In genomic region chr9:84953797-84954695, GRCh38 we compare ENCODE assay signal across 7 cellular contexts.
DNase-seq lines count a peak whose midpoint lies in the region; ATAC-seq and TF ChIP-seq lines count a peak whose summit lies in the region.

No MANE protein-coding gene starts in this region.

- H3K27me3 ChIP-seq in SJCRH30 (0 out of 2 replicates have a peak, but pooled peaks cover 7% of the 10 kb centered on the region), layer of hippocampus (ENCODE audit: control insufficient read depth, insufficient read depth, low read length) (no peaks in the 10 kb centered on the region)

- peak; percentile 88 for TF ChIP-seq RAD21 in Ishikawa (IDR thresholded peaks at IDR 0.05; ENCODE audit: low read depth)

- peak; percentile 72 for DNase-seq in GM12865 (ENCODE audit: low read depth)
- DNase-seq in SJCRH30 = peak; percentile 26 to 69
- peak; percentile 34 to 62 for DNase-seq in cardiac fibroblast (ENCODE audit: low read depth in 2 of 2)
- peak; percentile 22 to 63 for DNase-seq in stimulated activated CD4-positive, alpha-beta T cell treated with anti-CD3 and anti-CD28 coated beads, Interleukin-4, amount 100 ng/mL, for 48 hours (ENCODE audit: low read depth in 2 of 2)

- no peaks in the 10 kb centered on the region for H3K9me3 ChIP-seq in SJCRH30 (replicated peaks)

- no peak for TF ChIP-seq EP300 in Ishikawa (IDR thresholded peaks at IDR 0.05; ENCODE audit: borderline replicate concordance)

- TF ChIP-seq CTCF in GM12865 (IDR thresholded peaks at IDR 0.05; ENCODE audit: insufficient read depth, low read depth, low read length, missing control alignments) (peak; percentile 94), cardiac fibroblast (IDR thresholded peaks at IDR 0.05; ENCODE audit: low read depth, low read length) (peak; percentile 73)

- peak; percentile 99 for ATAC-seq in GM21723 (IDR thresholded peaks at IDR 0.05; ENCODE audit: unreplicated experiment)

- H3K36me3 ChIP-seq in SJCRH30 = no peaks in the 10 kb centered on the region

- no peak overlapping the region for H3K4me3 ChIP-seq in GM12865 (ENCODE audit: low read depth, low read length)
- H3K4me3 ChIP-seq in SJCRH30 = no peak overlapping the region
- no peak overlapping the region for H3K4me3 ChIP-seq in cardiac fibroblast (replicated peaks in 1 of 2; ENCODE audit: low read depth in 2 of 2, low read length in 2 of 2)

- no peak overlapping the region for H3K27ac ChIP-seq in SJCRH30
- peak overlapping the region; percentile 47 for H3K27ac ChIP-seq in layer of hippocampus (ENCODE audit: low read depth, low read length)

- peaks cover 3% of the 10 kb centered on the region; the same call in 1 of the 2 replicates for H3K4me1 ChIP-seq in SJCRH30

TF ChIP-seq in Ishikawa, 13 proteins besides CTCF, POLR2A, EP300 and RAD21:
- TF ChIP-seq TCF12 (IDR thresholded peaks at IDR 0.05; ENCODE audit: low read depth) = no peak
- TF ChIP-seq MAX (IDR thresholded peaks at IDR 0.05) = 0 out of 2 replicates have a peak, but pooled peaks have one; percentile 24
TF ChIP-seq in Ishikawa: peak in this region for 1.
